Comparison of ENCODE assay signal across 30 cellular contexts in genomic region chr11:43507171-43507570, GRCh38.
"Had no signal": no experiment of that assay in that cellular context is flagged by ENCODE, and none has a peak within 500 bp of the region (broad histone marks: within the 10 kb centered on the region; RNA-seq: fewer than 3 reads in every experiment).

No MANE protein-coding gene starts in this region.

- H3K27me3 ChIP-seq: adrenal gland, ascending aorta, breast epithelium, dorsolateral prefrontal cortex, gastrocnemius medialis had no signal

- H3K27ac Mint-ChIP-seq: activated CD4-positive, alpha-beta memory T cell treated with anti-CD3 and anti-CD28 coated beads for 36 hours; activated CD4-positive, alpha-beta T cell treated with anti-CD3 and anti-CD28 coated beads for 36 hours; activated CD4-positive, alpha-beta T cell treated with anti-CD3 and anti-CD28 coated beads, Interleukin-2, amount 10 ng/mL, durations not matched to agents 24 days and 14 days; activated CD8-positive, alpha-beta T cell treated with anti-CD3 and anti-CD28 coated beads, Interleukin-2, amount 10 ng/mL, durations not matched to agents 7 days and 5 days; activated naive CD4-positive, alpha-beta T cell treated with anti-CD3 and anti-CD28 coated beads, Interleukin-2, amount 50 U/mL, for 24 hours; activated naive CD8-positive, alpha-beta T cell treated with anti-CD3 and anti-CD28 coated beads for 36 hours; activated naive CD8-positive, alpha-beta T cell treated with anti-CD3 and anti-CD28 coated beads, Interleukin-2, amount 50 U/mL, for 24 hours; activated T-helper 17 cell treated with anti-CD3 and anti-CD28 coated beads, Interleukin-2, amount 50 U/mL, for 72 hours; brain; dendritic cell treated with granulocyte-macrophage colony-stimulating factor and Interleukin-4, amounts not matched to agents 40 ng/mL and 50 ng/mL, for 4 days; endodermal cell had no signal

- H3K36me3 ChIP-seq: adrenal gland, ascending aorta, breast epithelium, esophagus muscularis mucosa, gastrocnemius medialis had no signal

- H3K9me3 Mint-ChIP-seq: activated CD4-positive, alpha-beta memory T cell treated with anti-CD3 and anti-CD28 coated beads for 36 hours; activated CD4-positive, alpha-beta T cell treated with anti-CD3 and anti-CD28 coated beads, Interleukin-2, amount 10 ng/mL, durations not matched to agents 24 days and 14 days; activated naive CD4-positive, alpha-beta T cell treated with anti-CD3 and anti-CD28 coated beads, Interleukin-2, amount 50 U/mL, for 24 hours; activated naive CD8-positive, alpha-beta T cell treated with anti-CD3 and anti-CD28 coated beads for 36 hours; activated naive CD8-positive, alpha-beta T cell treated with anti-CD3 and anti-CD28 coated beads, Interleukin-2, amount 50 U/mL, for 24 hours; activated T-cell treated with anti-CD3 and anti-CD28 coated beads, Interleukin-2, amount 50 U/mL, for 4 hours; activated T-helper 17 cell treated with anti-CD3 and anti-CD28 coated beads, Interleukin-2, amount 50 U/mL, for 72 hours; brain; central memory CD8-positive, alpha-beta T cell; dendritic cell treated with granulocyte-macrophage colony-stimulating factor and Interleukin-4, amounts not matched to agents 40 ng/mL and 50 ng/mL, for 4 days; endodermal cell had no signal

- DNase-seq: activated CD4-positive, alpha-beta memory T cell treated with anti-CD3 and anti-CD28 coated beads for 36 hours; activated CD4-positive, alpha-beta T cell treated with anti-CD3 and anti-CD28 coated beads for 36 hours; activated CD4-positive, alpha-beta T cell treated with anti-CD3 and anti-CD28 coated beads, Interleukin-2, amount 10 ng/mL, durations not matched to agents 24 days and 14 days; activated CD4-positive, CD25-positive, alpha-beta regulatory T cell; activated CD4-positive, CD25-positive, alpha-beta regulatory T cell treated with anti-CD3 and anti-CD28 coated beads, Interleukin-2, amount 50 U/mL, for 72 hours; activated CD8-positive, alpha-beta T cell treated with anti-CD3 and anti-CD28 coated beads, Interleukin-2, amount 10 ng/mL, durations not matched to agents 7 days and 5 days; activated effector memory CD4-positive, alpha-beta T cell treated with Interleukin-2 at 50 U/mL for 16 hours; activated gamma-delta T cell treated with Interleukin-2 at 50 U/mL for 16 hours; activated naive CD4-positive, alpha-beta T cell treated with Interleukin-2 at 50 U/mL for 16 hours; activated naive CD8-positive, alpha-beta T cell treated with anti-CD3 and anti-CD28 coated beads for 36 hours; activated naive CD8-positive, alpha-beta T cell treated with anti-CD3 and anti-CD28 coated beads, Interleukin-2, amount 50 U/mL, for 24 hours; activated T-cell treated with anti-CD3 and anti-CD28 coated beads, Interleukin-2, amount 50 U/mL, for 4 hours; adrenal gland; dorsolateral prefrontal cortex; effector memory CD4-positive, alpha-beta T cell; endodermal cell; erythroblast; foreskin keratinocyte; gastrocnemius medialis; glutamatergic neuron; T-helper 2 cell had no signal

- H3K4me3 Mint-ChIP-seq: activated CD4-positive, alpha-beta memory T cell treated with anti-CD3 and anti-CD28 coated beads for 36 hours; activated CD4-positive, alpha-beta T cell treated with anti-CD3 and anti-CD28 coated beads for 36 hours; activated CD4-positive, alpha-beta T cell treated with anti-CD3 and anti-CD28 coated beads, Interleukin-2, amount 10 ng/mL, durations not matched to agents 24 days and 14 days; activated CD8-positive, alpha-beta T cell treated with anti-CD3 and anti-CD28 coated beads, Interleukin-2, amount 10 ng/mL, durations not matched to agents 7 days and 5 days; activated naive CD4-positive, alpha-beta T cell treated with anti-CD3 and anti-CD28 coated beads, Interleukin-2, amount 50 U/mL, for 24 hours; activated naive CD8-positive, alpha-beta T cell treated with anti-CD3 and anti-CD28 coated beads for 36 hours; activated naive CD8-positive, alpha-beta T cell treated with anti-CD3 and anti-CD28 coated beads, Interleukin-2, amount 50 U/mL, for 24 hours; activated T-cell treated with anti-CD3 and anti-CD28 coated beads, Interleukin-2, amount 50 U/mL, for 4 hours; activated T-helper 17 cell treated with anti-CD3 and anti-CD28 coated beads, Interleukin-2, amount 50 U/mL, for 72 hours; brain; central memory CD8-positive, alpha-beta T cell; dendritic cell treated with granulocyte-macrophage colony-stimulating factor and Interleukin-4, amounts not matched to agents 40 ng/mL and 50 ng/mL, for 4 days; endodermal cell had no signal

- H3K4me3 ChIP-seq: adrenal gland, ascending aorta, breast epithelium, coronary artery, dorsolateral prefrontal cortex, esophagus muscularis mucosa, gastrocnemius medialis had no signal

- H3K4me1 Mint-ChIP-seq: activated naive CD4-positive, alpha-beta T cell treated with anti-CD3 and anti-CD28 coated beads, Interleukin-2, amount 50 U/mL, for 24 hours; activated naive CD8-positive, alpha-beta T cell treated with anti-CD3 and anti-CD28 coated beads for 36 hours; activated T-helper 17 cell treated with anti-CD3 and anti-CD28 coated beads, Interleukin-2, amount 50 U/mL, for 72 hours; brain; central memory CD8-positive, alpha-beta T cell had no signal

- H3K27me3 Mint-ChIP-seq: activated CD4-positive, alpha-beta T cell treated with anti-CD3 and anti-CD28 coated beads, Interleukin-2, amount 10 ng/mL, durations not matched to agents 24 days and 14 days; activated naive CD8-positive, alpha-beta T cell treated with anti-CD3 and anti-CD28 coated beads for 36 hours; activated naive CD8-positive, alpha-beta T cell treated with anti-CD3 and anti-CD28 coated beads, Interleukin-2, amount 50 U/mL, for 24 hours; dendritic cell treated with granulocyte-macrophage colony-stimulating factor and Interleukin-4, amounts not matched to agents 40 ng/mL and 50 ng/mL, for 4 days had no signal

- H3K36me3 Mint-ChIP-seq: activated CD4-positive, alpha-beta memory T cell treated with anti-CD3 and anti-CD28 coated beads for 36 hours; activated naive CD4-positive, alpha-beta T cell treated with anti-CD3 and anti-CD28 coated beads, Interleukin-2, amount 50 U/mL, for 24 hours; activated naive CD8-positive, alpha-beta T cell treated with anti-CD3 and anti-CD28 coated beads for 36 hours; brain had no signal

- H3K27ac ChIP-seq: adrenal gland, ascending aorta, breast epithelium, coronary artery, dorsolateral prefrontal cortex, esophagus muscularis mucosa, foreskin keratinocyte, gastrocnemius medialis had no signal

- H3K4me1 ChIP-seq: adrenal gland, ascending aorta, breast epithelium, esophagus muscularis mucosa, gastrocnemius medialis had no signal

- ATAC-seq: activated CD4-positive, alpha-beta T cell treated with anti-CD3 and anti-CD28 coated beads for 36 hours; activated CD8-positive, alpha-beta T cell treated with anti-CD3 and anti-CD28 coated beads, Interleukin-2, amount 10 ng/mL, durations not matched to agents 7 days and 5 days; activated naive CD8-positive, alpha-beta T cell treated with anti-CD3 and anti-CD28 coated beads, Interleukin-2, amount 50 U/mL, for 24 hours; activated T-cell treated with anti-CD3 and anti-CD28 coated beads, Interleukin-2, amount 50 U/mL, for 4 hours; activated T-helper 17 cell treated with anti-CD3 and anti-CD28 coated beads, Interleukin-2, amount 50 U/mL, for 72 hours; foreskin keratinocyte; gastrocnemius medialis had no signal
